Comparison of ENCODE assay signal across 8 cellular contexts in genomic region chr16:29202642-29203041, GRCh38.
DNase-seq lines count a peak whose midpoint lies in the region; ATAC-seq and TF ChIP-seq lines count a peak whose summit lies in the region.
"Not testable (repeated sequence)": the region's sequence is repeated elsewhere in the genome, so short reads cannot be mapped to it uniquely, and the experiment has no call there.

No MANE protein-coding gene starts in this region.

- WGBS in esophagus, 2 donors: 37 to 46% methylated on average over 10 of the region's 10 CpGs
- 45 to 51% (median 50%) methylated on average over 10 of the region's 10 CpGs for WGBS in ovary, 3 donors

- H3K9me3 Mint-ChIP-seq in type B pancreatic cell: peaks cover 14% of the 10 kb centered on the region

- ATAC-seq in left lobe of liver: peak; percentile 72

- H3K36me3 Mint-ChIP-seq in type B pancreatic cell: not testable (repeated sequence)

- not testable (repeated sequence) for H3K4me1 ChIP-seq in esophagus (ENCODE audit: control insufficient read depth in 2 of 2, insufficient read depth in 2 of 2, low read length in 1 of 2)
- peaks cover 20% of the 10 kb centered on the region for H3K4me1 ChIP-seq in ovary (ENCODE audit: insufficient read depth)

- H3K4me3 Mint-ChIP-seq in type B pancreatic cell: not testable (repeated sequence)

- not testable (repeated sequence) for H3K27me3 ChIP-seq in esophagus (ENCODE audit: control insufficient read depth in 1 of 2, insufficient read depth in 2 of 2, low read length in 2 of 2); ovary

- H3K27ac Mint-ChIP-seq in type B pancreatic cell: not testable (repeated sequence)

- H3K27me3 Mint-ChIP-seq in type B pancreatic cell: not testable (repeated sequence)

- TF ChIP-seq EP300 in ovary (IDR thresholded peaks at IDR 0.05): not testable (repeated sequence)

- H3K27ac ChIP-seq in esophagus (ENCODE audit: low read depth in 2 of 2, low read length in 1 of 2): peak overlapping the region; percentile 33 to 49
- peak overlapping the region; percentile 78 to 86 for H3K27ac ChIP-seq in ovary

- peaks cover 20% of the 10 kb centered on the region for H3K4me1 Mint-ChIP-seq in type B pancreatic cell (ENCODE audit: unreplicated experiment)

- TF ChIP-seq POLR2A in ovary (IDR thresholded peaks at IDR 0.05): not testable (repeated sequence)

- intact Hi-C loops in ovary (cut with DNase I): not testable (repeated sequence)

- peak; percentile 34 for DNase-seq in DMS 273 (lab: John Stamatoyannopoulos, UW; ENCODE audit: unreplicated experiment)
- DNase-seq in NCI-H1930 (lab: John Stamatoyannopoulos, UW): peak; percentile 23 to 36
- DNase-seq in NCI-H510A treated with DMSO at 0.1 percent for 48 hours (lab: John Stamatoyannopoulos, UW): peak; percentile 81
- DNase-seq in activated CD8-positive, alpha-beta memory T cell treated with anti-CD3 and anti-CD28 coated beads, Interleukin-2, amount 50 U/mL, for 48 hours: peak; percentile 7
- DNase-seq in left lobe of liver (ENCODE audit: low spot score): peak; percentile 78
- peak in 3 of 5 donors; percentile 40 to 48 (median 44) for DNase-seq in ovary
- peak; percentile 45 for DNase-seq in type B pancreatic cell (ENCODE audit: extremely low spot score, unreplicated experiment)

- H3K36me3 ChIP-seq in esophagus (ENCODE audit: control insufficient read depth in 2 of 2, insufficient read depth in 2 of 2, low read length in 1 of 2); ovary: not testable (repeated sequence)

- not testable (repeated sequence) for H3K4me3 ChIP-seq in esophagus (ENCODE audit: low read depth in 1 of 2, low read length in 2 of 2); ovary

- H3K9me3 ChIP-seq in esophagus (ENCODE audit: control insufficient read depth in 2 of 2, insufficient read depth in 1 of 2, low read depth in 1 of 2, low read length in 1 of 2); ovary: not testable (repeated sequence)

- not testable (repeated sequence) for TF ChIP-seq CTCF in ovary (IDR thresholded peaks at IDR 0.05); type B pancreatic cell (conservative IDR thresholded peaks at IDR 0.05)

Comparison
In these comparisons a context has a peak if more than half of its experiments do, and no peak if none do; other contexts are left out.
1. DNase-seq: peak in every context shown above with its lines; median percentile 81 in NCI-H510A treated with DMSO at 0.1 percent for 48 hours; 78 in left lobe of liver; 45 in type B pancreatic cell; 44 in ovary; 34 in DMS 273; 30 in NCI-H1930; 7 in activated CD8-positive, alpha-beta memory T cell treated with anti-CD3 and anti-CD28 coated beads, Interleukin-2, amount 50 U/mL, for 48 hours.